ENCODE assay signal across 8 cellular contexts in the genomic region with DNA sequence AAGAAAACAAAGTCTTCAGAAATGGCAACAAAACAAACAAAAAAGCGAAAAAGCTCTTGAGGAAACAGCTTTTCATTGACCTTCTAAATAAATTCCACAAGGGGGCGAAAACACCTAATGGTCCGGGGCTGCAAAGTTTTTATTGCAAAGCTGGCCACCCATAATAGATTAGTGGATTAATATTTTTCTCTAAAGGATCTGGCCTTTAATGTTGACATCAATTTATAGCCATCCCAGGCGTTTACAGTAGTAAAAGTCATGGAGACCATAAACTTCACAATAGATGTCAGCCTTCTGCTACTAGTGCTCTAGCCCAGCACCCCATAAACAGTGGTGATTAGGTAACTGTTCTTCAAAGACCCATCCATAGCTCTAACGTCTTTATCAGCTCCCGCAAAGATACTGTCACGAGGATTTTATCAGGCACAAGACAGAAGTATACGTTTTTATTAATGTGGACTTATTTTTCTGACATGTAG. TPM values are rescaled to one million over a fixed set of nuclear protein-coding genes. Genes with fewer than 3 reads are reported as not detected.
DNase-seq lines count a peak whose midpoint lies in the region; ATAC-seq and TF ChIP-seq lines count a peak whose summit lies in the region.

No MANE protein-coding gene starts in this region.

- TF ChIP-seq EP300 in sigmoid colon (IDR thresholded peaks at IDR 0.05): peak in 2 of 4 donors; percentile 32 to 53

- H3K4me1 Mint-ChIP-seq in activated CD4-positive, alpha-beta memory T cell treated with anti-CD3 and anti-CD28 coated beads, Interleukin-2, amount 10 ng/mL, durations not matched to agents 7 days and 5 days: peaks cover 41% of the 10 kb centered on the region

- H3K4me1 ChIP-seq in A673 (ENCODE audit: insufficient read depth, low read length, poor library complexity, severe bottlenecking): peaks cover 44% of the 10 kb centered on the region
- peaks cover 0 to 31% (median 19%) of the 10 kb centered on the region in 4 donors for H3K4me1 ChIP-seq in sigmoid colon

- intact Hi-C loops in A673 (cut with micrococcal nuclease; ENCODE audit: unreplicated experiment) (loop anchor here (1.0 to 10.0 kb wide), 8 partner anchors 103 to 1555 kb away; partner anchors contain the start of gene REPS1), sigmoid colon (cut with DNase I) (loop anchor here (2.0 to 10.0 kb wide), 6 partner anchors 488 to 1071 kb away; no protein-coding TSS in a partner anchor)

- POLR2A ChIA-PET in A673 (lab: Charles Lee; ENCODE audit: low non-redundant PET): interaction anchor here (0.5 to 1.4 kb wide), 4 partner anchors 391 to 916 kb away, joined by 4 to 6 read pairs (median 4); no protein-coding TSS in a partner anchor
- POLR2A ChIA-PET in activated CD4-positive, alpha-beta memory T cell treated with anti-CD3 and anti-CD28 coated beads, Interleukin-2, amount 10 ng/mL, durations not matched to agents 7 days and 5 days (lab: Charles Lee): interaction anchor here (0.7 to 1.8 kb wide), 12 partner anchors 9 to 520 kb away, joined by 3 to 9 read pairs (median 4); partner anchors contain the start of gene TXLNB

- CTCF ChIA-PET in A673 (lab: Charles Lee): interaction anchor here (0.6 to 1.4 kb wide), 10 partner anchors 150 to 1552 kb away, joined by 3 to 9 read pairs (median 4); no protein-coding TSS in a partner anchor
- CTCF ChIA-PET in activated CD4-positive, alpha-beta memory T cell treated with anti-CD3 and anti-CD28 coated beads, Interleukin-2, amount 10 ng/mL, durations not matched to agents 7 days and 5 days (lab: Charles Lee): interaction anchor here (0.6 to 8.0 kb wide), 50 partner anchors 9 to 1210 kb away, joined by 3 to 94 read pairs (median 4); partner anchors contain the start of genes CCDC28A and TXLNB

- H3K36me3 Mint-ChIP-seq in activated CD4-positive, alpha-beta memory T cell treated with anti-CD3 and anti-CD28 coated beads, Interleukin-2, amount 10 ng/mL, durations not matched to agents 7 days and 5 days (ENCODE audit: low read depth): peaks cover 42% of the 10 kb centered on the region

- peak overlapping the region; percentile 96 for H3K27ac ChIP-seq in A673 (ENCODE audit: low read depth, low read length, poor library complexity, severe bottlenecking)
- H3K27ac ChIP-seq in sigmoid colon: peak overlapping the region; percentile 96 to 97 (median 97)

- TF ChIP-seq CTCF in A673 (conservative IDR thresholded peaks at IDR 0.05; ENCODE audit: low read depth, low read length) (peak; percentile 76), sigmoid colon (IDR thresholded peaks at IDR 0.05) (peak; percentile 61 to 77 (median 70))

- 2 to 11% methylated on average over 8 of the region's 8 CpGs for WGBS in sigmoid colon, 2 donors

- peak; percentile 86 for DNase-seq in A673 (ENCODE audit: low spot score)
- DNase-seq in GF-D8 (lab: John Stamatoyannopoulos, UW): peak; percentile 78
- peak; percentile 47 for DNase-seq in NCI-H2196 (lab: John Stamatoyannopoulos, UW; ENCODE audit: unreplicated experiment)
- no peak for DNase-seq in activated CD4-positive, alpha-beta memory T cell treated with anti-CD3 and anti-CD28 coated beads, Interleukin-2, amount 10 ng/mL, durations not matched to agents 7 days and 5 days
- peak; percentile 71 for DNase-seq in glomerular visceral epithelial cell (ENCODE audit: extremely low spot score)
- no peak for DNase-seq in sigmoid colon

- peak overlapping the region; percentile 87 for H3K4me3 ChIP-seq in A673 (ENCODE audit: low read depth, low read length, poor library complexity, severe bottlenecking)
- peak overlapping the region; percentile 65 to 89 (median 86) for H3K4me3 ChIP-seq in sigmoid colon

- H3K36me3 ChIP-seq in A673 (ENCODE audit: insufficient read depth, low read length, poor library complexity, severe bottlenecking): peaks cover 44% of the 10 kb centered on the region
- H3K36me3 ChIP-seq in sigmoid colon: peaks cover 6 to 20% (median 13%) of the 10 kb centered on the region in 4 donors

- no peak for ATAC-seq in HG02884 (IDR thresholded peaks at IDR 0.05; ENCODE audit: unreplicated experiment)
- no peak for ATAC-seq in HG03342 (IDR thresholded peaks at IDR 0.05; ENCODE audit: unreplicated experiment)

- no peaks in the 10 kb centered on the region for H3K9me3 ChIP-seq in A673 (ENCODE audit: low read depth, low read length, poor library complexity, severe bottlenecking)
- no peaks in the 10 kb centered on the region for H3K9me3 ChIP-seq in sigmoid colon

- TF ChIP-seq POLR2A in sigmoid colon (IDR thresholded peaks at IDR 0.05): no peak

- BruUV-seq in A673 (replicated peaks; lab: Mats Ljungman, UMichigan): no TSS peak

- H3K27me3 Mint-ChIP-seq in activated CD4-positive, alpha-beta memory T cell treated with anti-CD3 and anti-CD28 coated beads, Interleukin-2, amount 10 ng/mL, durations not matched to agents 7 days and 5 days: no peaks in the 10 kb centered on the region

- H3K9me3 Mint-ChIP-seq in activated CD4-positive, alpha-beta memory T cell treated with anti-CD3 and anti-CD28 coated beads, Interleukin-2, amount 10 ng/mL, durations not matched to agents 7 days and 5 days: no peaks in the 10 kb centered on the region

- peak overlapping the region; percentile 26 for H3K27ac Mint-ChIP-seq in activated CD4-positive, alpha-beta memory T cell treated with anti-CD3 and anti-CD28 coated beads, Interleukin-2, amount 10 ng/mL, durations not matched to agents 7 days and 5 days

- H3K27me3 ChIP-seq in A673 (replicated peaks; ENCODE audit: insufficient read depth, low read depth, low read length, poor library complexity) (no peaks in the 10 kb centered on the region), sigmoid colon (no peaks in the 10 kb centered on the region)

- no peak overlapping the region for H3K4me3 Mint-ChIP-seq in activated CD4-positive, alpha-beta memory T cell treated with anti-CD3 and anti-CD28 coated beads, Interleukin-2, amount 10 ng/mL, durations not matched to agents 7 days and 5 days

RNA-seq across cellular contexts. Expression of gene CITED2, which starts 4.8 kb away (rescaled TPM):
- total RNA-seq in A673 (2021) (365 and 437 TPM in 2 replicates), sigmoid colon (100 to 1,000 TPM in 3 of 4 donors, 10 to 100 TPM in 1; 71.7 to 182 (median 132) TPM)
- total RNA-seq in activated CD4-positive, alpha-beta memory T cell treated with anti-CD3 and anti-CD28 coated beads, Interleukin-2, amount 10 ng/mL, durations not matched to agents 7 days and 5 days: 100 to 1,000 TPM; 121 to 127 TPM
- polyA plus RNA-seq in sigmoid colon: 10 to 100 TPM; 26.4 to 57.7 (median 35.5) TPM

Comparison
In these comparisons a context has a peak if more than half of its experiments do, and no peak if none do; other contexts are left out.
1. DNase-seq: peak in A673 (single experiment), GF-D8 (single experiment), NCI-H2196 (single experiment) and glomerular visceral epithelial cell (single experiment); none in activated CD4-positive, alpha-beta memory T cell treated with anti-CD3 and anti-CD28 coated beads, Interleukin-2, amount 10 ng/mL, durations not matched to agents 7 days and 5 days (single experiment) and sigmoid colon (single experiment).